1 cellular context compared by ENCODE assay signal in genomic region chr6:142846883-142847287, GRCh38.
A peak's percentile ranks its signal among the peaks of the same experiment; 100 is the strongest.
TF ChIP-seq lines count a peak whose summit lies in the region.

No MANE protein-coding gene starts in this region.

TF ChIP-seq in HEK293, 187 proteins besides CTCF, POLR2A, EP300 and RAD21 (continued from another document):
- TF ChIP-seq ZNF280D (tag by site-specific recombination; IDR thresholded peaks at IDR 0.05) (no peak), ZNF114 (tag by site-specific recombination; IDR thresholded peaks at IDR 0.05) (no peak), ZNF24 (tag by site-specific recombination; IDR thresholded peaks at IDR 0.05) (peak; percentile 33; the same call in 1 of the 2 replicates), ZNF10 (tag by site-specific recombination; IDR thresholded peaks at IDR 0.05) (peak; percentile 88), PRDM6 (tag by site-specific recombination; IDR thresholded peaks at IDR 0.05) (no peak), ZNF76 (tag by site-specific recombination; IDR thresholded peaks at IDR 0.05; ENCODE audit: borderline replicate concordance, low read depth) (0 out of 2 replicates have a peak, but pooled peaks have one; percentile 35), HIC1 (tag by site-specific recombination; IDR thresholded peaks at IDR 0.05) (peak; percentile 17; the same call in 1 of the 2 replicates), ZNF571 (tag by site-specific recombination; IDR thresholded peaks at IDR 0.05) (no peak), ZNF629 (tag by site-specific recombination; IDR thresholded peaks at IDR 0.05) (peak; percentile 59), ZNF600 (tag by site-specific recombination; IDR thresholded peaks at IDR 0.05) (peak; percentile 92), ZNF174 (tag by site-specific recombination; IDR thresholded peaks at IDR 0.05) (no peak), ZNF707 (tag by site-specific recombination; IDR thresholded peaks at IDR 0.05) (no peak), ZNF555 (tag by site-specific recombination; conservative IDR thresholded peaks at IDR 0.05) (no peak), BCL11B (tag by site-specific recombination; IDR thresholded peaks at IDR 0.05; ENCODE audit: low read depth) (no peak), ZFP69B (tag by site-specific recombination; IDR thresholded peaks at IDR 0.05) (peak; percentile 82), ZNF37A (tag by site-specific recombination; IDR thresholded peaks at IDR 0.05) (no peak)
